1 cellular context compared by ENCODE assay signal in the genomic region with DNA sequence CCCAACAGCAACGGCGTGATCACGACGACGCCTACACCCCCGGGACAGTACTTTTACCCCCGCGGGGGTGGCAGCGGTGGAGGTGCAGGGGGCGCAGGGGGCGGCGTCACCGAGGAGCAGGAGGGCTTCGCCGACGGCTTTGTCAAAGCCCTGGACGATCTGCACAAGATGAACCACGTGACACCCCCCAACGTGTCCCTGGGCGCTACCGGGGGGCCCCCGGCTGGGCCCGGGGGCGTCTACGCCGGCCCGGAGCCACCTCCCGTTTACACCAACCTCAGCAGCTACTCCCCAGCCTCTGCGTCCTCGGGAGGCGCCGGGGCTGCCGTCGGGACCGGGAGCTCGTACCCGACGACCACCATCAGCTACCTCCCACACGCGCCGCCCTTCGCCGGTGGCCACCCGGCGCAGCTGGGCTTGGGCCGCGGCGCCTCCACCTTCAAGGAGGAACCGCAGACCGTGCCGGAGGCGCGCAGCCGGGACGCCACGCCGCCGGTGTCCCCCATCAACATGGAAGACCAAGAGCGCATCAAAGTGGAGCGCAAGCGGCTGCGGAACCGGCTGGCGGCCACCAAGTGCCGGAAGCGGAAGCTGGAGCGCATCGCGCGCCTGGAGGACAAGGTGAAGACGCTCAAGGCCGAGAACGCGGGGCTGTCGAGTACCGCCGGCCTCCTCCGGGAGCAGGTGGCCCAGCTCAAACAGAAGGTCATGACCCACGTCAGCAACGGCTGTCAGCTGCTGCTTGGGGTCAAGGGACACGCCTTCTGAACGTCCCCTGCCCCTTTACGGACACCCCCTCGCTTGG.
TF ChIP-seq lines count a peak whose summit lies in the region.

No MANE protein-coding gene starts in this region.

TF ChIP-seq in K562, 482 proteins besides CTCF, POLR2A, EP300 and RAD21 (continued from another document and continues in another):
- TF ChIP-seq, protein P1, sequence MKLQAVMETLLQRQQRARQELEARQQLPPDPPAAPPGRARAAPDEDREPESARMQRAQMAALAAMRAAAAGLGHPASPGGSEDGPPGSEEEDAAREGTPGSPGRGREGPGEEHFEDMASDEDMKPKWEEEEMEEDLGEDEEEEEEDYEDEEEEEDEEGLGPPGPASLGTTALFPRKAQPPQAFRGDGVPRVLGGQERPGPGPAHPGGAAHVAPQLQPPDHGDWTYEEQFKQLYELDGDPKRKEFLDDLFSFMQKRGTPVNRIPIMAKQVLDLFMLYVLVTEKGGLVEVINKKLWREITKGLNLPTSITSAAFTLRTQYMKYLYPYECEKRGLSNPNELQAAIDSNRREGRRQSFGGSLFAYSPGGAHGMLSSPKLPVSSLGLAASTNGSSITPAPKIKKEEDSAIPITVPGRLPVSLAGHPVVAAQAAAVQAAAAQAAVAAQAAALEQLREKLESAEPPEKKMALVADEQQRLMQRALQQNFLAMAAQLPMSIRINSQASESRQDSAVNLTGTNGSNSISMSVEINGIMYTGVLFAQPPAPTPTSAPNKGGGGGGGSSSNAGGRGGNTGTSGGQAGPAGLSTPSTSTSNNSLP (IDR thresholded peaks at IDR 0.05; ENCODE audit: borderline replicate concordance, low read depth, low read length), result no peak
- TF ChIP-seq ZNF589 (CRISPR knock-in tag; IDR thresholded peaks at IDR 0.05; ENCODE audit: low read depth), result no peak
- TF ChIP-seq ESRRA (IDR thresholded peaks at IDR 0.05; ENCODE audit: borderline replicate concordance, low read depth), result peak; percentile 86
- TF ChIP-seq SMARCC2 (IDR thresholded peaks at IDR 0.05; ENCODE audit: low read depth), result no peak
- TF ChIP-seq, protein P2, sequence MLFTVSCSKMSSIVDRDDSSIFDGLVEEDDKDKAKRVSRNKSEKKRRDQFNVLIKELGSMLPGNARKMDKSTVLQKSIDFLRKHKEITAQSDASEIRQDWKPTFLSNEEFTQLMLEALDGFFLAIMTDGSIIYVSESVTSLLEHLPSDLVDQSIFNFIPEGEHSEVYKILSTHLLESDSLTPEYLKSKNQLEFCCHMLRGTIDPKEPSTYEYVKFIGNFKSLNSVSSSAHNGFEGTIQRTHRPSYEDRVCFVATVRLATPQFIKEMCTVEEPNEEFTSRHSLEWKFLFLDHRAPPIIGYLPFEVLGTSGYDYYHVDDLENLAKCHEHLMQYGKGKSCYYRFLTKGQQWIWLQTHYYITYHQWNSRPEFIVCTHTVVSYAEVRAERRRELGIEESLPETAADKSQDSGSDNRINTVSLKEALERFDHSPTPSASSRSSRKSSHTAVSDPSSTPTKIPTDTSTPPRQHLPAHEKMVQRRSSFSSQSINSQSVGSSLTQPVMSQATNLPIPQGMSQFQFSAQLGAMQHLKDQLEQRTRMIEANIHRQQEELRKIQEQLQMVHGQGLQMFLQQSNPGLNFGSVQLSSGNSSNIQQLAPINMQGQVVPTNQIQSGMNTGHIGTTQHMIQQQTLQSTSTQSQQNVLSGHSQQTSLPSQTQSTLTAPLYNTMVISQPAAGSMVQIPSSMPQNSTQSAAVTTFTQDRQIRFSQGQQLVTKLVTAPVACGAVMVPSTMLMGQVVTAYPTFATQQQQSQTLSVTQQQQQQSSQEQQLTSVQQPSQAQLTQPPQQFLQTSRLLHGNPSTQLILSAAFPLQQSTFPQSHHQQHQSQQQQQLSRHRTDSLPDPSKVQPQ (CRISPR knock-in tag; IDR thresholded peaks at IDR 0.05; ENCODE audit: borderline replicate concordance), result no peak
- TF ChIP-seq PPARD (CRISPR knock-in tag; IDR thresholded peaks at IDR 0.05), result no peak
- no peak for TF ChIP-seq ARID1B (IDR thresholded peaks at IDR 0.05)
- peak; percentile 49; the same call in 1 of the 2 replicates for TF ChIP-seq MBD2 (IDR thresholded peaks at IDR 0.05; ENCODE audit: borderline replicate concordance, low read depth)
- no peak for TF ChIP-seq NBN (IDR thresholded peaks at IDR 0.05; ENCODE audit: low read depth)
- no peak for TF ChIP-seq CEBPG (CRISPR knock-in tag; IDR thresholded peaks at IDR 0.05)
- TF ChIP-seq CEBPG (tag; conservative IDR thresholded peaks at IDR 0.05 in 1 of 2, IDR thresholded peaks at IDR 0.05 in 1 of 2), result no peak
- TF ChIP-seq MAFK (IDR thresholded peaks at IDR 0.05; ENCODE audit: low read length), result no peak
- 0 out of 2 replicates have a peak, but pooled peaks have one; percentile 81 for TF ChIP-seq TGIF2 (CRISPR knock-in tag; IDR thresholded peaks at IDR 0.05)
- TF ChIP-seq ETV6 (IDR thresholded peaks at IDR 0.05; ENCODE audit: borderline replicate concordance in 1 of 2, low read depth in 2 of 2, low read length in 1 of 2), result no peak; a peak in 1 of 4 replicates
- no peak for TF ChIP-seq ETV6 (CRISPR knock-in tag; IDR thresholded peaks at IDR 0.05; ENCODE audit: borderline replicate concordance)
- TF ChIP-seq RB1 (IDR thresholded peaks at IDR 0.05; ENCODE audit: low read depth), result peak; percentile 13; the same call in 1 of the 2 replicates
- TF ChIP-seq SMARCB1 (IDR thresholded peaks at IDR 0.05; ENCODE audit: insufficient read length, low read depth), result no peak
- TF ChIP-seq, protein P3, sequence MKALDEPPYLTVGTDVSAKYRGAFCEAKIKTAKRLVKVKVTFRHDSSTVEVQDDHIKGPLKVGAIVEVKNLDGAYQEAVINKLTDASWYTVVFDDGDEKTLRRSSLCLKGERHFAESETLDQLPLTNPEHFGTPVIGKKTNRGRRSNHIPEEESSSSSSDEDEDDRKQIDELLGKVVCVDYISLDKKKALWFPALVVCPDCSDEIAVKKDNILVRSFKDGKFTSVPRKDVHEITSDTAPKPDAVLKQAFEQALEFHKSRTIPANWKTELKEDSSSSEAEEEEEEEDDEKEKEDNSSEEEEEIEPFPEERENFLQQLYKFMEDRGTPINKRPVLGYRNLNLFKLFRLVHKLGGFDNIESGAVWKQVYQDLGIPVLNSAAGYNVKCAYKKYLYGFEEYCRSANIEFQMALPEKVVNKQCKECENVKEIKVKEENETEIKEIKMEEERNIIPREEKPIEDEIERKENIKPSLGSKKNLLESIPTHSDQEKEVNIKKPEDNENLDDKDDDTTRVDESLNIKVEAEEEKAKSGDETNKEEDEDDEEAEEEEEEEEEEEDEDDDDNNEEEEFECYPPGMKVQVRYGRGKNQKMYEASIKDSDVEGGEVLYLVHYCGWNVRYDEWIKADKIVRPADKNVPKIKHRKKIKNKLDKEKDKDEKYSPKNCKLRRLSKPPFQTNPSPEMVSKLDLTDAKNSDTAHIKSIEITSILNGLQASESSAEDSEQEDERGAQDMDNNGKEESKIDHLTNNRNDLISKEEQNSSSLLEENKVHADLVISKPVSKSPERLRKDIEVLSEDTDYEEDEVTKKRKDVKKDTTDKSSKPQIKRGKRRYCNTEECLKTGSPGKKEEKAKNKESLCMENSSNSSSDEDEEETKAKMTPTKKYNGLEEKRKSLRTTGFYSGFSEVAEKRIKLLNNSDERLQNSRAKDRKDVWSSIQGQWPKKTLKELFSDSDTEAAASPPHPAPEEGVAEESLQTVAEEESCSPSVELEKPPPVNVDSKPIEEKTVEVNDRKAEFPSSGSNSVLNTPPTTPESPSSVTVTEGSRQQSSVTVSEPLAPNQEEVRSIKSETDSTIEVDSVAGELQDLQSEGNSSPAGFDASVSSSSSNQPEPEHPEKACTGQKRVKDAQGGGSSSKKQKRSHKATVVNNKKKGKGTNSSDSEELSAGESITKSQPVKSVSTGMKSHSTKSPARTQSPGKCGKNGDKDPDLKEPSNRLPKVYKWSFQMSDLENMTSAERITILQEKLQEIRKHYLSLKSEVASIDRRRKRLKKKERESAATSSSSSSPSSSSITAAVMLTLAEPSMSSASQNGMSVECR (CRISPR knock-in tag; IDR thresholded peaks at IDR 0.05), result peak; percentile 94
- peak; percentile 15 for TF ChIP-seq TAF1 (IDR thresholded peaks at IDR 0.05; ENCODE audit: control insufficient read depth, extremely low read depth, insufficient read depth, low read length, severe bottlenecking)
- no peak for TF ChIP-seq MCM7 (IDR thresholded peaks at IDR 0.05)
- no peak for TF ChIP-seq ZNF224 (CRISPR knock-in tag; IDR thresholded peaks at IDR 0.05)
- TF ChIP-seq HNRNPH1 (optimal IDR thresholded peaks at IDR 0.05; ENCODE audit: low read depth, low read length), result no peak
- no peak for TF ChIP-seq PURB (CRISPR knock-in tag; IDR thresholded peaks at IDR 0.05; ENCODE audit: low read depth)
- no peak for TF ChIP-seq MAFF (IDR thresholded peaks at IDR 0.05; ENCODE audit: low read length)
- no peak for TF ChIP-seq ELF4 (CRISPR knock-in tag; IDR thresholded peaks at IDR 0.05)
- TF ChIP-seq, protein P4, sequence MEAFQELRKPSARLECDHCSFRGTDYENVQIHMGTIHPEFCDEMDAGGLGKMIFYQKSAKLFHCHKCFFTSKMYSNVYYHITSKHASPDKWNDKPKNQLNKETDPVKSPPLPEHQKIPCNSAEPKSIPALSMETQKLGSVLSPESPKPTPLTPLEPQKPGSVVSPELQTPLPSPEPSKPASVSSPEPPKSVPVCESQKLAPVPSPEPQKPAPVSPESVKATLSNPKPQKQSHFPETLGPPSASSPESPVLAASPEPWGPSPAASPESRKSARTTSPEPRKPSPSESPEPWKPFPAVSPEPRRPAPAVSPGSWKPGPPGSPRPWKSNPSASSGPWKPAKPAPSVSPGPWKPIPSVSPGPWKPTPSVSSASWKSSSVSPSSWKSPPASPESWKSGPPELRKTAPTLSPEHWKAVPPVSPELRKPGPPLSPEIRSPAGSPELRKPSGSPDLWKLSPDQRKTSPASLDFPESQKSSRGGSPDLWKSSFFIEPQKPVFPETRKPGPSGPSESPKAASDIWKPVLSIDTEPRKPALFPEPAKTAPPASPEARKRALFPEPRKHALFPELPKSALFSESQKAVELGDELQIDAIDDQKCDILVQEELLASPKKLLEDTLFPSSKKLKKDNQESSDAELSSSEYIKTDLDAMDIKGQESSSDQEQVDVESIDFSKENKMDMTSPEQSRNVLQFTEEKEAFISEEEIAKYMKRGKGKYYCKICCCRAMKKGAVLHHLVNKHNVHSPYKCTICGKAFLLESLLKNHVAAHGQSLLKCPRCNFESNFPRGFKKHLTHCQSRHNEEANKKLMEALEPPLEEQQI (IDR thresholded peaks at IDR 0.05), result no peak
- no peak for TF ChIP-seq ZNF780A (CRISPR knock-in tag; IDR thresholded peaks at IDR 0.05)
- TF ChIP-seq, protein P5, sequence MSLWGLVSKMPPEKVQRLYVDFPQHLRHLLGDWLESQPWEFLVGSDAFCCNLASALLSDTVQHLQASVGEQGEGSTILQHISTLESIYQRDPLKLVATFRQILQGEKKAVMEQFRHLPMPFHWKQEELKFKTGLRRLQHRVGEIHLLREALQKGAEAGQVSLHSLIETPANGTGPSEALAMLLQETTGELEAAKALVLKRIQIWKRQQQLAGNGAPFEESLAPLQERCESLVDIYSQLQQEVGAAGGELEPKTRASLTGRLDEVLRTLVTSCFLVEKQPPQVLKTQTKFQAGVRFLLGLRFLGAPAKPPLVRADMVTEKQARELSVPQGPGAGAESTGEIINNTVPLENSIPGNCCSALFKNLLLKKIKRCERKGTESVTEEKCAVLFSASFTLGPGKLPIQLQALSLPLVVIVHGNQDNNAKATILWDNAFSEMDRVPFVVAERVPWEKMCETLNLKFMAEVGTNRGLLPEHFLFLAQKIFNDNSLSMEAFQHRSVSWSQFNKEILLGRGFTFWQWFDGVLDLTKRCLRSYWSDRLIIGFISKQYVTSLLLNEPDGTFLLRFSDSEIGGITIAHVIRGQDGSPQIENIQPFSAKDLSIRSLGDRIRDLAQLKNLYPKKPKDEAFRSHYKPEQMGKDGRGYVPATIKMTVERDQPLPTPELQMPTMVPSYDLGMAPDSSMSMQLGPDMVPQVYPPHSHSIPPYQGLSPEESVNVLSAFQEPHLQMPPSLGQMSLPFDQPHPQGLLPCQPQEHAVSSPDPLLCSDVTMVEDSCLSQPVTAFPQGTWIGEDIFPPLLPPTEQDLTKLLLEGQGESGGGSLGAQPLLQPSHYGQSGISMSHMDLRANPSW (CRISPR knock-in tag; IDR thresholded peaks at IDR 0.05), result no peak
- TF ChIP-seq BRD9 (IDR thresholded peaks at IDR 0.05; ENCODE audit: low read depth, partially characterized antibody), result no peak
- peak; percentile 46; the same call in 1 of the 2 replicates for TF ChIP-seq CBFA2T2 (conservative IDR thresholded peaks at IDR 0.05)
- TF ChIP-seq, protein P6, sequence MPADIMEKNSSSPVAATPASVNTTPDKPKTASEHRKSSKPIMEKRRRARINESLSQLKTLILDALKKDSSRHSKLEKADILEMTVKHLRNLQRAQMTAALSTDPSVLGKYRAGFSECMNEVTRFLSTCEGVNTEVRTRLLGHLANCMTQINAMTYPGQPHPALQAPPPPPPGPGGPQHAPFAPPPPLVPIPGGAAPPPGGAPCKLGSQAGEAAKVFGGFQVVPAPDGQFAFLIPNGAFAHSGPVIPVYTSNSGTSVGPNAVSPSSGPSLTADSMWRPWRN (IDR thresholded peaks at IDR 0.05; ENCODE audit: low read depth), result no peak
- no peak for TF ChIP-seq POLR2AphosphoS2 (IDR thresholded peaks at IDR 0.05; ENCODE audit: low read length)
- TF ChIP-seq, protein P7, sequence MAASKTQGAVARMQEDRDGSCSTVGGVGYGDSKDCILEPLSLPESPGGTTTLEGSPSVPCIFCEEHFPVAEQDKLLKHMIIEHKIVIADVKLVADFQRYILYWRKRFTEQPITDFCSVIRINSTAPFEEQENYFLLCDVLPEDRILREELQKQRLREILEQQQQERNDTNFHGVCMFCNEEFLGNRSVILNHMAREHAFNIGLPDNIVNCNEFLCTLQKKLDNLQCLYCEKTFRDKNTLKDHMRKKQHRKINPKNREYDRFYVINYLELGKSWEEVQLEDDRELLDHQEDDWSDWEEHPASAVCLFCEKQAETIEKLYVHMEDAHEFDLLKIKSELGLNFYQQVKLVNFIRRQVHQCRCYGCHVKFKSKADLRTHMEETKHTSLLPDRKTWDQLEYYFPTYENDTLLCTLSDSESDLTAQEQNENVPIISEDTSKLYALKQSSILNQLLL (CRISPR knock-in tag; IDR thresholded peaks at IDR 0.05; ENCODE audit: borderline replicate concordance), result no peak
- TF ChIP-seq, protein P8, sequence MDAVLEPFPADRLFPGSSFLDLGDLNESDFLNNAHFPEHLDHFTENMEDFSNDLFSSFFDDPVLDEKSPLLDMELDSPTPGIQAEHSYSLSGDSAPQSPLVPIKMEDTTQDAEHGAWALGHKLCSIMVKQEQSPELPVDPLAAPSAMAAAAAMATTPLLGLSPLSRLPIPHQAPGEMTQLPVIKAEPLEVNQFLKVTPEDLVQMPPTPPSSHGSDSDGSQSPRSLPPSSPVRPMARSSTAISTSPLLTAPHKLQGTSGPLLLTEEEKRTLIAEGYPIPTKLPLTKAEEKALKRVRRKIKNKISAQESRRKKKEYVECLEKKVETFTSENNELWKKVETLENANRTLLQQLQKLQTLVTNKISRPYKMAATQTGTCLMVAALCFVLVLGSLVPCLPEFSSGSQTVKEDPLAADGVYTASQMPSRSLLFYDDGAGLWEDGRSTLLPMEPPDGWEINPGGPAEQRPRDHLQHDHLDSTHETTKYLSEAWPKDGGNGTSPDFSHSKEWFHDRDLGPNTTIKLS (IDR thresholded peaks at IDR 0.05; ENCODE audit: borderline replicate concordance, low read depth), result peak; percentile 21; the same call in 1 of the 2 replicates
- TF ChIP-seq, protein P9, sequence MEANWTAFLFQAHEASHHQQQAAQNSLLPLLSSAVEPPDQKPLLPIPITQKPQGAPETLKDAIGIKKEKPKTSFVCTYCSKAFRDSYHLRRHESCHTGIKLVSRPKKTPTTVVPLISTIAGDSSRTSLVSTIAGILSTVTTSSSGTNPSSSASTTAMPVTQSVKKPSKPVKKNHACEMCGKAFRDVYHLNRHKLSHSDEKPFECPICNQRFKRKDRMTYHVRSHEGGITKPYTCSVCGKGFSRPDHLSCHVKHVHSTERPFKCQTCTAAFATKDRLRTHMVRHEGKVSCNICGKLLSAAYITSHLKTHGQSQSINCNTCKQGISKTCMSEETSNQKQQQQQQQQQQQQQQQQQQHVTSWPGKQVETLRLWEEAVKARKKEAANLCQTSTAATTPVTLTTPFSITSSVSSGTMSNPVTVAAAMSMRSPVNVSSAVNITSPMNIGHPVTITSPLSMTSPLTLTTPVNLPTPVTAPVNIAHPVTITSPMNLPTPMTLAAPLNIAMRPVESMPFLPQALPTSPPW (CRISPR knock-in tag; IDR thresholded peaks at IDR 0.05), result no peak
